ENCODE assay signal across 12 cellular contexts in the genomic region with DNA sequence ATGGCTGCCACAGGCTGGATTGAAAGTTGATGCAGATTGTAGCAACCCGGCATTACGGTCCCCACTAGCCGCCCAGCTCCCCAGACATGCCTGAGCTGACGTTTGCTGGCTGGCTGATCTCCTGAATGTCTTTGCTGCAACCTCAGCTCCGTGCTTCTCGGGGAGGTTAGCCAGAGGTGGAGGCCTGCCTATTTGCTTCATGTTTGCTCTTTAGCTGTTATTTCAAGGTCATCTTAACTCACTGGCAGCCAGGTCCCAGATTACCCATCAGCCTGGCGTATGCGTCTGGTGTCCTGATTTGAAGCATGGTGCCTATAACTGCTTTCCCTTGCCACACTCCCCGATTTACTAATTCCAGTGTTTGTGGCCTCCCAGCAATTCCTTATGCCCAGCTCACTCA.
DNase-seq lines count a peak whose midpoint lies in the region; ATAC-seq, FAIRE-seq and TF ChIP-seq lines count a peak whose summit lies in the region.
"Had no signal": no experiment of that assay in that cellular context is flagged by ENCODE, and none has a peak within 500 bp of the region (broad histone marks: within the 10 kb centered on the region; RNA-seq: fewer than 3 reads in every experiment).

No MANE protein-coding gene starts in this region.

- no peak overlapping the region for H3K4me2 ChIP-seq in GM23338
- H3K4me2 ChIP-seq: BLaER1 had no signal

- TF ChIP-seq CTCF in BE2C (IDR thresholded peaks at IDR 0.05; ENCODE audit: low read depth, low read length) (no peak), GM23338 (conservative IDR thresholded peaks at IDR 0.05; ENCODE audit: low read depth in 2 of 2) (no peak), body of pancreas (IDR thresholded peaks at IDR 0.05) (no peak), pancreas (IDR thresholded peaks at IDR 0.05) (no peak)

- H3K36me3 ChIP-seq in BE2C (no peaks in the 10 kb centered on the region), GM23338 (ENCODE audit: insufficient read depth) (no peaks in the 10 kb centered on the region), body of pancreas (replicated peaks in 1 of 2; ENCODE audit: insufficient read depth in 1 of 2, low read depth in 2 of 2) (no peaks in the 10 kb centered on the region), pancreas (no peaks in the 10 kb centered on the region), aorta (ENCODE audit: control insufficient read depth in 1 of 2, insufficient read depth in 2 of 2, low read length in 1 of 2) (no peaks in the 10 kb centered on the region)
- H3K36me3 ChIP-seq: BLaER1 had no signal

- no peaks in the 10 kb centered on the region for H4K20me1 ChIP-seq in GM23338 (replicated peaks; ENCODE audit: insufficient read depth)
- H4K20me1 ChIP-seq: BLaER1 had no signal

- no peaks in the 10 kb centered on the region for H3K79me2 ChIP-seq in GM23338 (replicated peaks; ENCODE audit: insufficient read depth)

- DNase-seq in BE2C: no peak
- no peak for DNase-seq in GM23338 (ENCODE audit: low spot score)
- DNase-seq in body of pancreas: peak; percentile 8 to 33 (median 19)
- peak in 4 of 6 donors; percentile 15 to 32 (median 20) for DNase-seq in pancreas
- no peak for DNase-seq in 8988T
- DNase-seq in activated naive CD8-positive, alpha-beta T cell treated with anti-CD3 and anti-CD28 coated beads, Interleukin-2, amount 50 U/mL, for 24 hours: no peak
- no peak for DNase-seq in aorta
- DNase-seq: Caco-2; CD8-positive, alpha-beta memory T cell had no signal

- no peaks in the 10 kb centered on the region for H3K9me2 ChIP-seq in GM23338 (ENCODE audit: insufficient read depth)

- peak overlapping the region; percentile 2; the same call in 1 of the 2 replicates for H3K4me3 ChIP-seq in BE2C (ENCODE audit: low read depth, low read length)
- H3K4me3 ChIP-seq in GM23338: no peak overlapping the region
- H3K4me3 ChIP-seq in body of pancreas: no peak overlapping the region
- H3K4me3 ChIP-seq in pancreas: no peak overlapping the region
- no peak overlapping the region for H3K4me3 ChIP-seq in aorta (ENCODE audit: low read length in 2 of 2)
- H3K4me3 ChIP-seq: BLaER1 had no signal

- H3K36me3 Mint-ChIP-seq in GM23338 (ENCODE audit: low read depth): no peaks in the 10 kb centered on the region
- no peaks in the 10 kb centered on the region for H3K36me3 Mint-ChIP-seq in activated naive CD8-positive, alpha-beta T cell treated with anti-CD3 and anti-CD28 coated beads, Interleukin-2, amount 50 U/mL, for 24 hours (ENCODE audit: low read depth)
- H3K36me3 Mint-ChIP-seq: CD8-positive, alpha-beta memory T cell; IgD-negative memory B cell had no signal

- intact Hi-C loops in body of pancreas (cut with DNase I): no loop called here
- intact Hi-C loops in pancreas (cut with DNase I): no loop called here
- intact Hi-C loops in aorta (cut with DNase I): no loop called here

- 31 to 41% methylated on average over 6 to 9 of the region's 9 CpGs for WGBS in body of pancreas, 2 donors
- WGBS in pancreas, 2 donors: 34 to 36% methylated on average over 9 of the region's 9 CpGs
- 79 to 81% methylated on average over 9 of the region's 9 CpGs for WGBS in aorta, 2 donors

- no peaks in the 10 kb centered on the region for H3K27me3 ChIP-seq in BE2C
- H3K27me3 ChIP-seq in GM23338 (ENCODE audit: insufficient read depth): no peaks in the 10 kb centered on the region
- H3K27me3 ChIP-seq in body of pancreas: no peaks in the 10 kb centered on the region
- no peaks in the 10 kb centered on the region for H3K27me3 ChIP-seq in pancreas
- no peaks in the 10 kb centered on the region for H3K27me3 ChIP-seq in aorta (ENCODE audit: control insufficient read depth in 1 of 2, insufficient read depth in 2 of 2, low read length in 1 of 2)
- H3K27me3 ChIP-seq: BLaER1 had no signal

- H3K27ac ChIP-seq in GM23338 (ENCODE audit: low read depth) (no peak overlapping the region), body of pancreas (no peak overlapping the region), pancreas (no peak overlapping the region), aorta (ENCODE audit: low read depth in 1 of 2, low read length in 2 of 2) (no peak overlapping the region)
- H3K27ac ChIP-seq: BLaER1 had no signal

- H3K9me3 Mint-ChIP-seq in GM23338: peaks cover 4% of the 10 kb centered on the region; the same call in 2 of the 3 replicates
- peaks cover 8% of the 10 kb centered on the region for H3K9me3 Mint-ChIP-seq in activated naive CD8-positive, alpha-beta T cell treated with anti-CD3 and anti-CD28 coated beads, Interleukin-2, amount 50 U/mL, for 24 hours

- no peaks in the 10 kb centered on the region for H3K9me3 ChIP-seq in BE2C
- H3K9me3 ChIP-seq in body of pancreas: no peaks in the 10 kb centered on the region
- H3K9me3 ChIP-seq in pancreas: no peaks in the 10 kb centered on the region
- H3K9me3 ChIP-seq in aorta (ENCODE audit: control insufficient read depth, low read length): no peaks in the 10 kb centered on the region
- H3K9me3 ChIP-seq: BLaER1, Caco-2 had no signal

- peaks cover 9% of the 10 kb centered on the region for H3K27me3 Mint-ChIP-seq in GM23338 (ENCODE audit: insufficient read depth, low read depth, poor library complexity)
- no peaks in the 10 kb centered on the region for H3K27me3 Mint-ChIP-seq in activated naive CD8-positive, alpha-beta T cell treated with anti-CD3 and anti-CD28 coated beads, Interleukin-2, amount 50 U/mL, for 24 hours

- ATAC-seq in GM23338 (no peak), body of pancreas (peak; percentile 21), pancreas (peak; percentile 41 to 85 (median 66)), aorta (ENCODE audit: low FRiP score) (no peak)
- no peak for ATAC-seq in activated naive CD8-positive, alpha-beta T cell treated with anti-CD3 and anti-CD28 coated beads, Interleukin-2, amount 50 U/mL, for 24 hours
- ATAC-seq: HCT116 had no signal

- no peaks in the 10 kb centered on the region for H3F3A ChIP-seq in GM23338 (replicated peaks; ENCODE audit: low read depth)

- peaks cover 31% of the 10 kb centered on the region for H3K4me1 Mint-ChIP-seq in GM23338
- H3K4me1 Mint-ChIP-seq in activated naive CD8-positive, alpha-beta T cell treated with anti-CD3 and anti-CD28 coated beads, Interleukin-2, amount 50 U/mL, for 24 hours: no peaks in the 10 kb centered on the region
- H3K4me1 Mint-ChIP-seq: CD8-positive, alpha-beta memory T cell had no signal

- TF ChIP-seq POLR2A in body of pancreas (IDR thresholded peaks at IDR 0.05): no peak

- FAIRE-seq in pancreas (lab: Jason Lieb, UNC): no peak

- H3K27ac Mint-ChIP-seq in GM23338: no peak overlapping the region
- no peak overlapping the region for H3K27ac Mint-ChIP-seq in activated naive CD8-positive, alpha-beta T cell treated with anti-CD3 and anti-CD28 coated beads, Interleukin-2, amount 50 U/mL, for 24 hours
- H3K27ac Mint-ChIP-seq: CD8-positive, alpha-beta memory T cell; IgD-negative memory B cell had no signal

- peak overlapping the region; percentile 14; the same call in 1 of the 2 replicates for H2AFZ ChIP-seq in GM23338

- no peak overlapping the region for H3K4me3 Mint-ChIP-seq in GM23338
- no peak overlapping the region for H3K4me3 Mint-ChIP-seq in activated naive CD8-positive, alpha-beta T cell treated with anti-CD3 and anti-CD28 coated beads, Interleukin-2, amount 50 U/mL, for 24 hours
- H3K4me3 Mint-ChIP-seq: CD8-positive, alpha-beta memory T cell; IgD-negative memory B cell had no signal

- H3K4me1 ChIP-seq in BE2C: peaks cover 17% of the 10 kb centered on the region
- peaks cover 18% of the 10 kb centered on the region for H3K4me1 ChIP-seq in GM23338 (ENCODE audit: insufficient read depth)
- H3K4me1 ChIP-seq in body of pancreas: peaks cover 7% of the 10 kb centered on the region
- no peaks in the 10 kb centered on the region for H3K4me1 ChIP-seq in pancreas
- no peaks in the 10 kb centered on the region for H3K4me1 ChIP-seq in aorta (ENCODE audit: control insufficient read depth in 1 of 2, insufficient read depth in 2 of 2, low read length in 2 of 2)
- H3K4me1 ChIP-seq: BLaER1, Caco-2 had no signal

TF ChIP-seq in GM23338, 12 proteins besides CTCF, POLR2A, EP300 and RAD21 (continues in another document):
- no peak for TF ChIP-seq POLR2AphosphoS5 (IDR thresholded peaks at IDR 0.05; ENCODE audit: low read depth)
- no peak for TF ChIP-seq ZNF331 (CRISPR knock-in tag; IDR thresholded peaks at IDR 0.05; ENCODE audit: low read depth)

Comparison
In these comparisons a context has a peak if more than half of its experiments do, and no peak if none do; other contexts are left out.
1. DNase-seq: peak in body of pancreas (4 of 4) and pancreas (4 of 6); none in BE2C (single experiment), GM23338 (single experiment), 8988T (single experiment), activated naive CD8-positive, alpha-beta T cell treated with anti-CD3 and anti-CD28 coated beads, Interleukin-2, amount 50 U/mL, for 24 hours (single experiment) and aorta (0 of 2).
2. ATAC-seq: peak in body of pancreas (single experiment) and pancreas (4 of 4); none in GM23338 (single experiment), activated naive CD8-positive, alpha-beta T cell treated with anti-CD3 and anti-CD28 coated beads, Interleukin-2, amount 50 U/mL, for 24 hours (single experiment) and aorta (single experiment).